Comparison of ENCODE assay signal across 8 cellular contexts in genomic region chr12:100573499-100574261, GRCh38. TPM values are rescaled to one million over a fixed set of nuclear protein-coding genes. Genes with fewer than 3 reads are reported as not detected.
DNase-seq lines count a peak whose midpoint lies in the region; ATAC-seq and TF ChIP-seq lines count a peak whose summit lies in the region.

TSS of gene GAS2L3 (plus strand) at chr12:100573684. CDS start at chr12:100594905, 21,221 bp downstream.

- no peak for TF ChIP-seq CTCF in A673 (conservative IDR thresholded peaks at IDR 0.05; ENCODE audit: low read depth, low read length)
- no peak for TF ChIP-seq CTCF in colonic mucosa (IDR thresholded peaks at IDR 0.05)
- no peak for TF ChIP-seq CTCF in kidney epithelial cell (IDR thresholded peaks at IDR 0.05; ENCODE audit: insufficient read depth, low read length, poor library complexity, severe bottlenecking)

- no peaks in the 10 kb centered on the region for H3K36me3 ChIP-seq in A673 (ENCODE audit: insufficient read depth, low read length, poor library complexity, severe bottlenecking)
- no peaks in the 10 kb centered on the region for H3K36me3 ChIP-seq in colonic mucosa
- no peaks in the 10 kb centered on the region for H3K36me3 ChIP-seq in kidney epithelial cell (ENCODE audit: control insufficient read depth, insufficient read depth, low read length)

- H3K4me1 ChIP-seq in A673 (ENCODE audit: insufficient read depth, low read length, poor library complexity, severe bottlenecking) (peaks cover 8% of the 10 kb centered on the region), colonic mucosa (no peaks in the 10 kb centered on the region)

- intact Hi-C loops in A673 (cut with micrococcal nuclease; ENCODE audit: unreplicated experiment): loop anchor here (5.0 kb wide), 1 partner anchor 431 kb away; the partner anchor contains the start of gene BLTP3B
- intact Hi-C loops in colonic mucosa (cut with DNase I): no loop called here

- H3K9ac ChIP-seq in colonic mucosa (ENCODE audit: low read depth in 2 of 2, low read length in 2 of 2): peak within 1 kb of the TSS; percentile 77 to 89

- BruUV-seq in A673 (replicated peaks; lab: Mats Ljungman, UMichigan): no TSS peak

- H3K27me3 ChIP-seq in A673 (replicated peaks; ENCODE audit: insufficient read depth, low read depth, low read length, poor library complexity): no peaks in the 10 kb centered on the region
- H3K27me3 ChIP-seq in colonic mucosa: no peaks in the 10 kb centered on the region
- H3K27me3 ChIP-seq in kidney epithelial cell (ENCODE audit: control insufficient read depth, insufficient read depth, low read length): no peaks in the 10 kb centered on the region

- CTCF ChIA-PET in A673 (lab: Charles Lee): no interaction called here

- DNase-seq in A673 (ENCODE audit: low spot score) (peak; percentile 85), NCI-H2107 treated with DMSO at 0.1 percent for 48 hours (lab: John Stamatoyannopoulos, UW; ENCODE audit: unreplicated experiment) (peak; percentile 54), colonic mucosa (peak; percentile 92), kidney epithelial cell (ENCODE audit: low read depth) (no peak)
- peak in 3 of 4 experiments; percentile 5 to 15 (median 6) for DNase-seq in activated CD4-positive, CD25-positive, alpha-beta regulatory T cell (lab: John Stamatoyannopoulos, UW)
- peak; percentile 48 for DNase-seq in stimulated activated CD4-positive, alpha-beta T cell treated with anti-CD3 and anti-CD28 coated beads, Interleukin-12 subunit alpha, Interleukin-12 subunit beta, amount 100 ng/mL, for 4 hours

- H3K27ac ChIP-seq in A673 (ENCODE audit: low read depth, low read length, poor library complexity, severe bottlenecking) (peak within 1 kb of the TSS; percentile 68), colonic mucosa (peak within 1 kb of the TSS; percentile 79)

- POLR2A ChIA-PET in A673 (lab: Charles Lee; ENCODE audit: low non-redundant PET): no interaction called here

- H3K4me3 ChIP-seq in A673 (ENCODE audit: low read depth, low read length, poor library complexity, severe bottlenecking): peak within 1 kb of the TSS; percentile 85
- peak within 1 kb of the TSS; percentile 55 for H3K4me3 ChIP-seq in colonic mucosa
- peak within 1 kb of the TSS; percentile 94 for H3K4me3 ChIP-seq in kidney epithelial cell (ENCODE audit: low read depth, low read length)

- no peaks in the 10 kb centered on the region for H3K9me3 ChIP-seq in A673 (ENCODE audit: low read depth, low read length, poor library complexity, severe bottlenecking)
- no peaks in the 10 kb centered on the region for H3K9me3 ChIP-seq in colonic mucosa

- ATAC-seq in GM18520 (IDR thresholded peaks at IDR 0.05; ENCODE audit: unreplicated experiment) (peak; percentile 91), HG03025 (IDR thresholded peaks at IDR 0.05; ENCODE audit: low FRiP score, unreplicated experiment) (peak; percentile 96)

RNA-seq across cellular contexts. Expression of gene GAS2L3, which starts in this region (rescaled TPM):
- total RNA-seq in A673 (2021) (44.8 and 46.3 TPM in 2 replicates), colonic mucosa (10 to 100 TPM; 23.5 to 56.0 TPM), kidney epithelial cell (2.5 and 7.3 TPM in 2 replicates)
